In the genomic region with DNA sequence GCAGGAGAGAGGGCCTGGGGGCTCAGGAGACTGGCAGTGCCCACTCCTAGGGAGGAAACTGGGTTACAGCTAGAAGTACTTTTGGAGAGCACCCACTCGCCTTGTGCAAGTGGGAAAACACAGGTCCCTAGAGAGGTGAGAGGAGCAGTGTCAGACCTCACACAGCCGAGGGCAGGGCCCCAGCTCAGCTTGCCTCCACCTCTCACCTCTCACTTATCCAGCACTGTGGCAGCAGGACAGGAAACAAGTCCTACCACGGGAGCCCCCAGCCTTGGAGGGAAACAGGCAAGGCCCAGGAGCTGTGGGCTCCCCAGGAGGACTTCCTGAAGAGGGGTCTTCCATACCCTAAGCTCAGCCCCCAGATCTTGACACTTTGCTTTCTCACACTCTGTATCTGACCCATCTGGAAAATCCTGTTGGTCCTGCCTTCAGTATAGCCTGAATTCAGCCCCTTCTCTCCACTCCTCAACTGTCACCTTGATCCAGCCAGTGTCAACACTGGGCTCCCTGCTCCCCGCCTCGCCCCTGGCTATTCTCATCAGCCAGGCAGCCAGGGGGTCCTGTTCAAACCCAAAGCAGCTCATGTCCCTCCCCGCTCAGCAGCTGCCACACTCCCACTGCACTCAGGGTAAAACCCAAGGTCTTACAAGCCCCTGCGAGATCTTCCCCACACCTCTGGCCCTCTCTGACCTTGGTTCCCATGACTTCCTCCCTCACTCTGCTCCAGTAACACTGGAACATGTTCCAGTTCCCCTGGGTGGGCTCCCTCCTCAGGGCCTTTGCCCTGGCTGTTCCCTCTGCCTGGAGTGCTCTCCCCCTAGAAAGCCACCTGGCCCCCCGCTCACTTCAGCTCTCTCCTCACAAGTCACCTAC, we compare ENCODE assay signal across 16 cellular contexts. TPM values are rescaled to one million over a fixed set of nuclear protein-coding genes. Genes with fewer than 3 reads are reported as not detected.
DNase-seq lines count a peak whose midpoint lies in the region; ATAC-seq, FAIRE-seq and TF ChIP-seq lines count a peak whose summit lies in the region.
"Had no signal": no experiment of that assay in that cellular context is flagged by ENCODE, and none has a peak within 500 bp of the region (broad histone marks: within the 10 kb centered on the region; RNA-seq: fewer than 3 reads in every experiment).

No MANE protein-coding gene starts in this region.

- TF ChIP-seq POLR2A in K562 (conservative IDR thresholded peaks at IDR 0.05), result no peak
- TF ChIP-seq POLR2A in gastroesophageal sphincter (IDR thresholded peaks at IDR 0.05), result no peak

- H3K27me3 ChIP-seq in K562 (ENCODE audit: control insufficient read depth in 2 of 2, insufficient read depth in 2 of 2, low read length in 2 of 2), result peaks cover 11 to 22% of the 10 kb centered on the region in 2 experiments; a peak in 4 of 5 replicates
- H3K27me3 ChIP-seq in gastroesophageal sphincter, result no peaks in the 10 kb centered on the region
- H3K27me3 ChIP-seq: dorsolateral prefrontal cortex had no signal

- no peaks in the 10 kb centered on the region for H3K27me3 Mint-ChIP-seq in mesothelial cell of epicardium (ENCODE audit: low read depth)

- H3K9ac ChIP-seq in K562 (ENCODE audit: insufficient read depth in 1 of 2, low read depth in 2 of 2, low read length in 2 of 2), result peak overlapping the region in 1 of 2 experiments; percentile 78; a peak in 1 of 4 replicates

- peak; percentile 41 for DNase-seq in DMS 273 (lab: John Stamatoyannopoulos, UW; ENCODE audit: unreplicated experiment)
- DNase-seq in DMS 273 treated with DMSO at 0.1 percent for 48 hours (lab: John Stamatoyannopoulos, UW), result no peak
- DNase-seq in K562 (ENCODE audit: extremely low read depth in 1 of 4, low spot score in 3 of 4), result no peak
- no peak for DNase-seq in mesothelial cell of epicardium (ENCODE audit: low spot score in 2 of 2, unreplicated experiment in 2 of 2)
- peak; percentile 53 for DNase-seq in ureter (ENCODE audit: low spot score)
- DNase-seq: activated gamma-delta T cell; dorsolateral prefrontal cortex; stimulated activated naive CD4-positive, alpha-beta T cell had no signal

- no TSS peak for BruUV-seq in K562 (replicated peaks; lab: Mats Ljungman, UMichigan)

- H3K4me2 ChIP-seq in K562 (ENCODE audit: insufficient read depth, low read length), result no peak overlapping the region

- POLR2A ChIA-PET in K562 (lab: Yijun Ruan, JAX), result interaction anchor here (0.6 to 2.1 kb wide), 4 partner anchors 8 to 176 kb away, joined by 3 to 8 read pairs (median 4); no protein-coding TSS in a partner anchor

- in situ Hi-C loops in K562 (cut with MboI), result no loop called here

- peaks cover 39% of the 10 kb centered on the region for H3K4me1 Mint-ChIP-seq in mesothelial cell of epicardium

- H3K9me1 ChIP-seq in K562 (ENCODE audit: control insufficient read depth, insufficient read depth, low read length), result no peaks in the 10 kb centered on the region

- TF ChIP-seq EP300 in K562 (IDR thresholded peaks at IDR 0.05; ENCODE audit: low read length) (no peak), gastroesophageal sphincter (IDR thresholded peaks at IDR 0.05) (no peak)

- 25% methylated on average over 8 of the region's 8 CpGs for WGBS in K562 (ENCODE audit: insufficient coverage, low coverage, missing lambda C conversion rate)
- WGBS in gastroesophageal sphincter (ENCODE audit: low coverage in 1 of 2), 2 donors, result 81 to 91% methylated on average over 4 to 5 of the region's 8 CpGs

- CTCF ChIA-PET in K562 (lab: Yijun Ruan, JAX; ENCODE audit: low intra/inter-chr PET ratio), result no interaction called here

- H3K79me2 ChIP-seq in K562 (ENCODE audit: control insufficient read depth, insufficient read depth, low read length), result no peaks in the 10 kb centered on the region

- H3K36me3 Mint-ChIP-seq in mesothelial cell of epicardium, result no peaks in the 10 kb centered on the region

- H3K9me3 ChIP-seq in K562 (replicated peaks; ENCODE audit: control insufficient read depth, insufficient read depth, low read depth, low read length), result no peaks in the 10 kb centered on the region
- H3K9me3 ChIP-seq in gastroesophageal sphincter, result no peaks in the 10 kb centered on the region

- no peak for ATAC-seq in K562
- no peak for ATAC-seq in HG02981 (IDR thresholded peaks at IDR 0.05; ENCODE audit: unreplicated experiment)
- no peak for ATAC-seq in HG03139 (IDR thresholded peaks at IDR 0.05; ENCODE audit: unreplicated experiment)
- ATAC-seq in gastroesophageal sphincter, result no peak

- H3K27ac ChIP-seq in K562 (ENCODE audit: extremely low read depth, low read depth, low read length) (no peak overlapping the region), gastroesophageal sphincter (no peak overlapping the region)
- H3K27ac ChIP-seq: 22Rv1, dorsolateral prefrontal cortex, VCaP had no signal

- FAIRE-seq in K562 (lab: Jason Lieb, UNC), result no peak

- no peaks in the 10 kb centered on the region for H3K9me3 Mint-ChIP-seq in mesothelial cell of epicardium

- intact Hi-C loops in K562 (cut with micrococcal nuclease), result no loop called here

- H3K4me3 ChIP-seq in K562 (no peak overlapping the region), gastroesophageal sphincter (no peak overlapping the region)
- H3K4me3 ChIP-seq: dorsolateral prefrontal cortex had no signal

- no peaks in the 10 kb centered on the region for H4K20me1 ChIP-seq in K562 (replicated peaks; ENCODE audit: control insufficient read depth, insufficient read depth, low read length)

- TF ChIP-seq CTCF in K562 (IDR thresholded peaks at IDR 0.05 in 2 of 3, conservative IDR thresholded peaks at IDR 0.05 in 1 of 3; ENCODE audit: insufficient read depth in 2 of 3, low read depth in 1 of 3, low read length in 3 of 3), result no peak
- TF ChIP-seq CTCF in mesothelial cell of epicardium (IDR thresholded peaks at IDR 0.05; ENCODE audit: unreplicated experiment), result no peak
- TF ChIP-seq CTCF in gastroesophageal sphincter (IDR thresholded peaks at IDR 0.05), result no peak

- H3K4me1 ChIP-seq in K562 (replicated peaks in 1 of 2; ENCODE audit: control insufficient read depth in 2 of 2, insufficient read depth in 2 of 2, low read length in 2 of 2) (peaks cover 9 to 20% of the 10 kb centered on the region in 2 experiments), gastroesophageal sphincter (peaks cover 0 to 20% (median 7%) of the 10 kb centered on the region in 3 donors)

- H3K4me3 Mint-ChIP-seq in mesothelial cell of epicardium, result peak overlapping the region; percentile 16

- no peak for TF ChIP-seq RAD21 in K562 (CRISPR knock-in tag; conservative IDR thresholded peaks at IDR 0.05 in 1 of 2, IDR thresholded peaks at IDR 0.05 in 1 of 2)

- H3K27ac Mint-ChIP-seq in mesothelial cell of epicardium, result peak overlapping the region; percentile 99

- H3K36me3 ChIP-seq in K562 (ENCODE audit: control insufficient read depth, insufficient read depth, low read length), result no peaks in the 10 kb centered on the region
- H3K36me3 ChIP-seq in gastroesophageal sphincter, result no peaks in the 10 kb centered on the region

- H2AFZ ChIP-seq in K562 (ENCODE audit: low read depth, low read length), result 0 out of 2 replicates have a peak overlapping the region, but pooled peaks have one; percentile 5

TF ChIP-seq in K562, 482 proteins besides CTCF, POLR2A, EP300 and RAD21 (continues in another document):
- TF ChIP-seq ZNF696 (CRISPR knock-in tag; conservative IDR thresholded peaks at IDR 0.05) (no peak), LCOR (CRISPR knock-in tag; IDR thresholded peaks at IDR 0.05) (no peak), GATAD2A (IDR thresholded peaks at IDR 0.05) (no peak), ZNF12 (CRISPR knock-in tag; IDR thresholded peaks at IDR 0.05) (no peak)

RNA-seq across cellular contexts. Expression of a gene that starts 0.9 kb away (rescaled TPM):
- total RNA-seq in K562 (2011; cell fraction: chromatin; rRNA removed; ENCODE audit: low replicate concordance), result not detected in 2 replicates
- total RNA-seq in K562 (2011; cell fraction: nucleolus; rRNA removed), result not detected in 2 replicates
- not detected in 2 replicates for total RNA-seq in K562 (2011; cell fraction: nucleoplasm; rRNA removed)
- total RNA-seq in K562 (2014; rRNA removed), result not detected in 2 replicates
- not detected in 2 replicates for total RNA-seq in K562 (2014; rRNA removed; fragmentation: Illumina TruSeq; extraction: Trizol)
- not detected in 2 replicates for total RNA-seq in K562 (2015; rRNA removed; fragmentation: Illumina TruSeq; extraction: Trizol)
- not detected in 2 replicates for total RNA-seq in K562 (2021)
- 0.31 TPM in 1 of 2 replicates, not detected in the other for polyA plus RNA-seq in K562 (2011; rRNA removed)
- polyA plus RNA-seq in K562 (2011; cell fraction: cytosol; rRNA removed), result not detected in 2 replicates
- polyA plus RNA-seq in K562 (2011; cell fraction: nucleus; rRNA removed), result not detected in 2 replicates
- not detected in 2 replicates for polyA plus RNA-seq in K562 (2012)
- polyA plus RNA-seq in K562 (2014; fragmentation: Illumina TruSeq; extraction: Trizol), result not detected in 2 replicates
- under 1 TPM; 0.11 to 0.14 TPM for polyA plus RNA-seq in K562 (2014; fragmentation: Nextera tagmentation; extraction: Ambion mirVana)
- polyA plus RNA-seq in K562 (2014; rRNA removed), result not detected in 2 replicates
- polyA minus RNA-seq in K562 (2011; rRNA and poly(A)+ RNA removed), result not detected in 2 replicates
- polyA minus RNA-seq in K562 (2011; cell fraction: cytosol; rRNA and poly(A)+ RNA removed), result not detected in 2 replicates
- not detected in 2 replicates for polyA minus RNA-seq in K562 (2011; cell fraction: nucleus; rRNA and poly(A)+ RNA removed)
- 7.8 to 8.3 TPM (median 8.0 TPM) in 3 replicates for total RNA-seq in mesothelial cell of epicardium
- 63.3 TPM for total RNA-seq in ureter
- 1 to 10 TPM in 1 of 4 donors, not detected in 3; 3.0 TPM for total RNA-seq in gastroesophageal sphincter
- total RNA-seq: activated CD8-positive, alpha-beta memory T cell treated with anti-CD3 and anti-CD28 coated beads for 36 hours; Daoy; lung microvascular endothelial cell had no signal

RNA-seq across cellular contexts. Expression of a gene that starts 36.6 kb away (rescaled TPM):
- 16.3 and 50.5 TPM in 2 replicates for total RNA-seq in K562 (2011; cell fraction: chromatin; rRNA removed; ENCODE audit: low replicate concordance)
- total RNA-seq in K562 (2011; cell fraction: nucleolus; rRNA removed), result 28.2 and 28.5 TPM in 2 replicates
- total RNA-seq in K562 (2011; cell fraction: nucleoplasm; rRNA removed), result 14.7 and 16.9 TPM in 2 replicates
- total RNA-seq in K562 (2014; rRNA removed), result 6.4 and 7.8 TPM in 2 replicates
- total RNA-seq in K562 (2014; rRNA removed; fragmentation: Illumina TruSeq; extraction: Trizol), result 2.5 and 3.1 TPM in 2 replicates
- total RNA-seq in K562 (2015; rRNA removed; fragmentation: Illumina TruSeq; extraction: Trizol), result 4.3 and 4.9 TPM in 2 replicates
- total RNA-seq in K562 (2021), result 14.2 and 14.9 TPM in 2 replicates
- polyA plus RNA-seq in K562 (2011; rRNA removed), result 4.6 and 5.0 TPM in 2 replicates
- polyA plus RNA-seq in K562 (2011; cell fraction: cytosol; rRNA removed), result 3.2 and 10.0 TPM in 2 replicates
- polyA plus RNA-seq in K562 (2011; cell fraction: nucleus; rRNA removed), result 10.2 and 21.2 TPM in 2 replicates
- polyA plus RNA-seq in K562 (2012), result 6.1 and 10.3 TPM in 2 replicates
- 4.2 and 6.5 TPM in 2 replicates for polyA plus RNA-seq in K562 (2014; fragmentation: Illumina TruSeq; extraction: Trizol)
- polyA plus RNA-seq in K562 (2014; fragmentation: Nextera tagmentation; extraction: Ambion mirVana), result 1 to 10 TPM in 1 of 2 experiments, under 1 TPM in 1; 0.91 to 1.4 TPM
- polyA plus RNA-seq in K562 (2014; rRNA removed), result 7.6 and 7.7 TPM in 2 replicates
- polyA minus RNA-seq in K562 (2011; rRNA and poly(A)+ RNA removed), result 3.8 and 8.1 TPM in 2 replicates
- 7.7 and 7.8 TPM in 2 replicates for polyA minus RNA-seq in K562 (2011; cell fraction: cytosol; rRNA and poly(A)+ RNA removed)
- polyA minus RNA-seq in K562 (2011; cell fraction: nucleus; rRNA and poly(A)+ RNA removed), result 10.2 and 10.9 TPM in 2 replicates
- total RNA-seq in mesothelial cell of epicardium, result 13.2 to 14.4 TPM (median 14.0 TPM) in 3 replicates
- total RNA-seq in ureter, result 13.7 TPM
- 10 to 100 TPM; 11.5 to 29.9 (median 19.4) TPM for total RNA-seq in gastroesophageal sphincter

Comparison
In these comparisons a context has a peak if more than half of its experiments do, and no peak if none do; other contexts are left out.
1. DNase-seq: peak in DMS 273 (single experiment) and ureter (single experiment); none in DMS 273 treated with DMSO at 0.1 percent for 48 hours (single experiment), K562 (0 of 4) and mesothelial cell of epicardium (0 of 2).